Comparison of ENCODE assay signal across 17 cellular contexts in the genomic region with DNA sequence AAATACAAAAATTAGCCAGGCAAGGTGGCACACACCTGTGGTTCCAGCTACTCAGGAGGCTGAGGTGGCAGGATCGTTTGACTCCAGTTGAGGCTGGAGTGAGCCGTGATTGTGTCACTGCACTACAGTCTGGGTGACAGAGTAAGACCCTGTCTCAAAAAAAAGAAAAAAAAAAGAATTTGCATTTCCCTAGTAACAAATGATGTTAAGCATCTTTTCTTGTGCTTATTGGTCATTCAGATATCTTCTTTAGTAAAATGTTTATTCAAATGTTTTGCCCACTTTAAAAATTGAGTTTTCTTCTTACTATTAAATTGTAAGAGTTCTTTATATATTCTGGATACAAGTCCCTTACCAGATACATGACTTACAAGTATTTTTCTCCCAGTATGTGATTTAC. TPM values are rescaled to one million over a fixed set of nuclear protein-coding genes. Genes with fewer than 3 reads are reported as not detected.
DNase-seq lines count a peak whose midpoint lies in the region; ATAC-seq, FAIRE-seq and TF ChIP-seq lines count a peak whose summit lies in the region.
"Had no signal": no experiment of that assay in that cellular context is flagged by ENCODE, and none has a peak within 500 bp of the region (broad histone marks: within the 10 kb centered on the region; RNA-seq: fewer than 3 reads in every experiment).

No MANE protein-coding gene starts in this region.

- H3K79me2 ChIP-seq in OCI-LY7 (ENCODE audit: insufficient read depth, low read depth, low read length): no peaks in the 10 kb centered on the region

- FAIRE-seq in A549 (lab: Jason Lieb, UNC): no peak
- no peak for FAIRE-seq in GM12891 (lab: Jason Lieb, UNC)
- FAIRE-seq: RCC 7860 had no signal

- no peak for TF ChIP-seq RAD21 in A549 (conservative IDR thresholded peaks at IDR 0.05 in 1 of 2, IDR thresholded peaks at IDR 0.05 in 1 of 2)

- ATAC-seq in A549 (no peak), memory B cell (ENCODE audit: low read depth) (no peak), HG03135 (IDR thresholded peaks at IDR 0.05; ENCODE audit: unreplicated experiment) (no peak)
- no peak for ATAC-seq in CD4-positive, alpha-beta T cell (ENCODE audit: poor library complexity)
- ATAC-seq: HCT116 had no signal

- CTCF ChIA-PET in A549 (lab: Yijun Ruan, JAX): no interaction called here
- CTCF ChIA-PET in OCI-LY7 (lab: Charles Lee; ENCODE audit: unreplicated experiment): no interaction called here
- CTCF ChIA-PET in CD4-positive, alpha-beta T cell (lab: Charles Lee): no interaction called here

- H3K27ac ChIP-seq in A549 (no peak overlapping the region), OCI-LY7 (ENCODE audit: low read depth, low read length, poor library complexity, severe bottlenecking) (peak overlapping the region; percentile 98)
- H3K27ac ChIP-seq in CD4-positive, alpha-beta T cell (ENCODE audit: low read depth, low read length): no peak overlapping the region
- H3K27ac ChIP-seq: GM23248 had no signal

- TF ChIP-seq POLR2A in A549 (IDR thresholded peaks at IDR 0.05; ENCODE audit: low read length) (no peak), GM12891 (IDR thresholded peaks at IDR 0.05; ENCODE audit: low read depth, low read length) (no peak)

- POLR2A ChIA-PET in A549 (lab: Yijun Ruan, JAX): no interaction called here
- POLR2A ChIA-PET in OCI-LY7 (lab: Charles Lee): interaction anchor here (0.6 to 1.4 kb wide), 4 partner anchors 23 to 94 kb away, joined by 3 to 7 read pairs (median 6); no protein-coding TSS in a partner anchor
- POLR2A ChIA-PET in CD4-positive, alpha-beta T cell (lab: Charles Lee): no interaction called here

- H3K4me2 ChIP-seq in A549 (no peak overlapping the region), OCI-LY7 (ENCODE audit: low read length) (peak overlapping the region; percentile 77)

- 90% methylated on average over 2 of the region's 2 CpGs for WGBS in A549 (ENCODE audit: missing lambda C conversion rate)

- no TSS peak for BruUV-seq in OCI-LY7 (replicated peaks; lab: Mats Ljungman, UMichigan)

- H3K4me3 ChIP-seq in A549 (no peak overlapping the region), OCI-LY7 (ENCODE audit: low read depth, low read length, poor library complexity, severe bottlenecking) (peak overlapping the region; percentile 33)
- H3K4me3 ChIP-seq: GM23248 had no signal

- H3K27me3 ChIP-seq in CD4-positive, alpha-beta T cell (ENCODE audit: control insufficient read depth, insufficient read depth, low read length): no peaks in the 10 kb centered on the region

- peak overlapping the region; percentile 95 for H3K27ac Mint-ChIP-seq in memory B cell
- H3K27ac Mint-ChIP-seq in CD4-positive, alpha-beta T cell: no peak overlapping the region
- H3K27ac Mint-ChIP-seq: CD4-positive, CD25-positive, alpha-beta regulatory T cell; T-helper 17 cell had no signal

- H3K36me3 ChIP-seq in OCI-LY7 (ENCODE audit: insufficient read depth, low read length): peaks cover 20% of the 10 kb centered on the region; the same call in 1 of the 2 replicates

- H3K4me3 Mint-ChIP-seq in memory B cell: no peak overlapping the region
- no peak overlapping the region for H3K4me3 Mint-ChIP-seq in CD4-positive, alpha-beta T cell
- H3K4me3 Mint-ChIP-seq: CD4-positive, CD25-positive, alpha-beta regulatory T cell; T-helper 17 cell had no signal

- H3K4me1 Mint-ChIP-seq in memory B cell: peaks cover 17% of the 10 kb centered on the region
- peaks cover 5% of the 10 kb centered on the region for H3K4me1 Mint-ChIP-seq in CD4-positive, alpha-beta T cell (ENCODE audit: low read depth)

- peak overlapping the region; percentile 70 for H2AFZ ChIP-seq in OCI-LY7 (ENCODE audit: low read length)
- H2AFZ ChIP-seq: GM23248 had no signal

- no peak for DNase-seq in A549 (ENCODE audit: low read depth in 1 of 2, low spot score in 1 of 2)
- no peak for DNase-seq in GM12891 (ENCODE audit: insufficient read length, low spot score)
- DNase-seq in OCI-LY7 (ENCODE audit: low spot score): peak; percentile 27
- DNase-seq in memory B cell (ENCODE audit: low spot score in 2 of 2): no peak
- DNase-seq in NCI-H82 treated with DMSO at 0.1 percent for 48 hours (lab: John Stamatoyannopoulos, UW; ENCODE audit: unreplicated experiment): no peak
- no peak for DNase-seq in CD4-positive, alpha-beta T cell
- DNase-seq: CD4-positive, CD25-positive, alpha-beta regulatory T cell; GM23248; NCI-H1105; NCI-H187; NCI-H446; NCI-H748 treated with DMSO at 0.1 percent for 48 hours; Right ventricle myocardium superior; T-helper 17 cell had no signal

- intact Hi-C loops in OCI-LY7 (cut with micrococcal nuclease; ENCODE audit: unreplicated experiment): loop anchor here (1.0 to 2.0 kb wide), 2 partner anchors 49 to 221 kb away; a partner anchor contains a TSS
- intact Hi-C loops in CD4-positive, alpha-beta T cell (cut with DNase I, micrococcal nuclease): no loop called here

- no peaks in the 10 kb centered on the region for H3K9me2 ChIP-seq in OCI-LY7 (ENCODE audit: insufficient read depth, low read length)

- TF ChIP-seq CTCF in A549 (IDR thresholded peaks at IDR 0.05) (no peak), OCI-LY7 (conservative IDR thresholded peaks at IDR 0.05; ENCODE audit: low read length) (no peak)
- no peak for TF ChIP-seq CTCF in CD4-positive, alpha-beta T cell (IDR thresholded peaks at IDR 0.05)

- H3K9me3 ChIP-seq in A549: peaks cover 6% of the 10 kb centered on the region; the same call in 2 of the 3 replicates
- H3K9me3 ChIP-seq in OCI-LY7 (ENCODE audit: low read length): peaks cover 36% of the 10 kb centered on the region
- H3K9me3 ChIP-seq in CD4-positive, alpha-beta T cell (ENCODE audit: control insufficient read depth, low read length): no peaks in the 10 kb centered on the region

- no peaks in the 10 kb centered on the region for H3K9me3 Mint-ChIP-seq in memory B cell
- H3K9me3 Mint-ChIP-seq in CD4-positive, alpha-beta T cell: peaks cover 8% of the 10 kb centered on the region

- TF ChIP-seq EP300 in A549 (IDR thresholded peaks at IDR 0.05): no peak

- H3K27me3 Mint-ChIP-seq in memory B cell: no peaks in the 10 kb centered on the region
- no peaks in the 10 kb centered on the region for H3K27me3 Mint-ChIP-seq in CD4-positive, alpha-beta T cell
- H3K27me3 Mint-ChIP-seq: T-helper 17 cell had no signal

- peaks cover 13% of the 10 kb centered on the region; the same call in 2 of the 3 replicates for H3K4me1 ChIP-seq in A549
- H3K4me1 ChIP-seq in OCI-LY7 (ENCODE audit: insufficient read depth, low read length, poor library complexity, severe bottlenecking): peaks cover 55% of the 10 kb centered on the region

- H4K20me1 ChIP-seq in OCI-LY7 (ENCODE audit: insufficient read depth, low read length): no peaks in the 10 kb centered on the region

- H3K36me3 Mint-ChIP-seq in memory B cell: no peaks in the 10 kb centered on the region
- no peaks in the 10 kb centered on the region for H3K36me3 Mint-ChIP-seq in CD4-positive, alpha-beta T cell (ENCODE audit: low read depth)
- H3K36me3 Mint-ChIP-seq: CD4-positive, CD25-positive, alpha-beta regulatory T cell had no signal

TF ChIP-seq in A549, 52 proteins besides CTCF, POLR2A, EP300 and RAD21:
- no peak for TF ChIP-seq POLR2AphosphoS2 (conservative IDR thresholded peaks at IDR 0.05; ENCODE audit: low read length)
- peak; percentile 92 for TF ChIP-seq RFX5 (IDR thresholded peaks at IDR 0.05)

TF ChIP-seq in GM12891, 5 proteins besides CTCF, POLR2A, EP300 and RAD21:
- TF ChIP-seq POU2F2 (IDR thresholded peaks at IDR 0.05; ENCODE audit: low read depth, low read length) (no peak), PAX5 (IDR thresholded peaks at IDR 0.05; ENCODE audit: insufficient read depth, low read length, severe bottlenecking) (no peak), POLR2AphosphoS5 (IDR thresholded peaks at IDR 0.05; ENCODE audit: low read depth, low read length) (no peak), TAF1 (IDR thresholded peaks at IDR 0.05; ENCODE audit: low read depth, low read length) (no peak), SPI1 (IDR thresholded peaks at IDR 0.05; ENCODE audit: low read depth, low read length) (peak; percentile 45; the same call in 1 of the 2 replicates)

RNA-seq across cellular contexts. Expression of a gene that starts 48.7 kb away (rescaled TPM):
- 32.9 and 36.1 TPM in 2 replicates for polyA plus RNA-seq in A549 (2011; rRNA removed)
- polyA plus RNA-seq in A549 (2012; cell fraction: cytosol; rRNA removed): 10.4 and 12.9 TPM in 2 replicates
- 63.5 and 66.0 TPM in 2 replicates for polyA plus RNA-seq in A549 (2012; cell fraction: nucleus; rRNA removed)
- 14.4 to 19.8 TPM (median 16.6 TPM) in 3 replicates for polyA plus RNA-seq in A549 (2017; fragmentation: RNase III; extraction: RNeasy Plus Mini Kit Qiagen cat#74134 plus additional on column Dnase treatment)
- polyA minus RNA-seq in A549 (2011; rRNA and poly(A)+ RNA removed): 108 and 121 TPM in 2 replicates
- polyA plus RNA-seq in GM12891 (2012; ENCODE audit: low read depth, missing spikeins): 30.5 TPM
- total RNA-seq in OCI-LY7 (2014; rRNA removed; shearing (Covaris generic)): 11.8 and 14.1 TPM in 2 replicates
- 26.6 and 33.3 TPM in 2 replicates for total RNA-seq in OCI-LY7 (2022)
- total RNA-seq in CD4-positive, alpha-beta T cell: 100 to 1,000 TPM; 438 to 451 TPM

Comparison
In these comparisons a context has a peak if more than half of its experiments do, and no peak if none do; other contexts are left out.
1. RNA of a gene that starts 48.7 kb away (total RNA-seq): 438 to 451 TPM in CD4-positive, alpha-beta T cell; 11.8 to 33.3 TPM in OCI-LY7; every median in the first group is over 10 times any median in the second.